ENCODE assay signal across 21 cellular contexts in genomic region chr16:70510216-70510615, GRCh38.
"Had no signal": no experiment of that assay in that cellular context is flagged by ENCODE, and none has a peak within 500 bp of the region (broad histone marks: within the 10 kb centered on the region; RNA-seq: fewer than 3 reads in every experiment).

No MANE protein-coding gene starts in this region.

- H3K27ac ChIP-seq: SJSA1, SK-N-MC had no signal

- DNase-seq: IMR-90, Karpas-422, KG1, MM.1S, NCI-H1092 treated with DMSO at 0.1 percent for 48 hours, NCI-H1436, NCI-H187, NCI-H2029, NCI-H2081 treated with DMSO at 0.1 percent for 48 hours, NCI-H2171, NCI-H226, NCI-H446, NCI-H510A, NCI-H524 treated with DMSO at 0.1 percent for 48 hours, NCI-H69, NCI-H774, Right ventricle myocardium superior, RPMI8226, SIG-M5 had no signal

- H3K27me3 ChIP-seq: SJSA1 had no signal

- H3K4me3 ChIP-seq: SJSA1, SK-N-MC had no signal

- H3K4me1 ChIP-seq: SJSA1 had no signal

- H3K9me3 ChIP-seq: SJSA1 had no signal
